ENCODE assay signal across 12 cellular contexts in the genomic region with DNA sequence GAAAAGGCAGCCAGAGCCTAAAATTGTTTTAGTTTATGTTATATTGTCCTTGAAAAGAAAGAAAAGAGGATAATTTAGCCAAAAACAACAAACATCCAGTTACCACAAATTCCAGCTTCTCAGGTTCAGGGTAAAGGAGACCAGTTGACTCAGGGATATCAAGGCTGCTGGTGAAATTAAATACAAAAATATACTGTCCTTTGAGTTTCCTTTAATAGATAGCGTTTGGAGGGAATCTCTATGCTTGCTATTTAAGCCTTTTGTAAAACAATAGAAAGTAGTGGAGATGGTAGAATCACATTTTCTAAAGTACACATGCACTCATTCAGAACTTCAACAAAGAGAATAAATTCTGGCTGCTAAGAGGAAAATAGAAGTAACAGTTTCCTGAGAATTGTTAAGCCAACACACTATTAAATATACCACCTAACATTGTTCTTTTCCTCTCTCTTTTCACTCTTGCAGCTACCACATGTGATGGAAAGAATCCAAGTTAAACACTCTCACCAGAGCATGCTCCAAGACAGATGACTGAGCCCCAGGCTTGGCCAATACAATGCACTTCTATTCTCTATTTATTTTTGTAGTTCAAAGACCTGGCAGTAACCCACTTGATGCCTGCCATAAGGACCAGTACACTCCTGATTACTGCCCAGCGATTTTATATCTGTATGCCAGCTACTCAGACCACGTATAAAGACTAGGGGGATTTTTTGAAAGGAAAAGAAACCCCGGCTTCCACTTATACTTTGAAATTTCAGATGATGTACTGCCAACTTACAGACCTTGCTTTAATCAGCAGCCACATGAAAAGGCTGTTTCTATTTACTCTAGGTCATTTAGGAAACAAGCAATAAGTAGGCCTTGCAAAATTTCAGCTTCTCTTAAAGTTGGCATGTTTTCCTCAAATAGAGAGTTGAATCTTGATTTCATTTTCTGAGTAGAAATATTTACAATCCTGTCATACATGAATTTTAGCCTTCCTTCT.
DNase-seq lines count a peak whose midpoint lies in the region; ATAC-seq and TF ChIP-seq lines count a peak whose summit lies in the region.
"Had no signal": no experiment of that assay in that cellular context is flagged by ENCODE, and none has a peak within 500 bp of the region (broad histone marks: within the 10 kb centered on the region; RNA-seq: fewer than 3 reads in every experiment).

No MANE protein-coding gene starts in this region.

- no peaks in the 10 kb centered on the region for H3K4me1 Mint-ChIP-seq in endodermal cell
- H3K4me1 Mint-ChIP-seq: CD8-positive, alpha-beta memory T cell had no signal

- no peak for TF ChIP-seq POLR2A in vagina (IDR thresholded peaks at IDR 0.05)

- H3K4me2 ChIP-seq in mammary epithelial cell (ENCODE audit: insufficient read depth, low read depth, low read length) = no peak overlapping the region

- H3K36me3 ChIP-seq in mammary epithelial cell (ENCODE audit: insufficient read depth, low read length) = no peaks in the 10 kb centered on the region
- no peaks in the 10 kb centered on the region for H3K36me3 ChIP-seq in lung (ENCODE audit: control insufficient read depth in 2 of 2, insufficient read depth in 2 of 2, low read length in 2 of 2)
- H3K36me3 ChIP-seq in endodermal cell (ENCODE audit: control insufficient read depth, insufficient read depth, low read length) = no peaks in the 10 kb centered on the region
- no peaks in the 10 kb centered on the region for H3K36me3 ChIP-seq in vagina
- H3K36me3 ChIP-seq: colonic mucosa had no signal

- H2AFZ ChIP-seq in mammary epithelial cell (ENCODE audit: low read depth, low read length) = no peak overlapping the region

- H3K4me3 Mint-ChIP-seq in endodermal cell = no peak overlapping the region
- H3K4me3 Mint-ChIP-seq: CD8-positive, alpha-beta memory T cell; natural killer cell treated with Interleukin-12 subunit alpha and Interleukin-12 subunit beta and Interleukin-15 and Interleukin-18, amount 100 ng/mL, for 72 hours had no signal

- H3K27ac ChIP-seq in mammary epithelial cell (ENCODE audit: insufficient read depth, low read depth, low read length) (no peak overlapping the region), lung (ENCODE audit: low read depth in 1 of 2, low read length in 1 of 2) (no peak overlapping the region), endodermal cell (ENCODE audit: low read depth, low read length) (no peak overlapping the region), vagina (no peak overlapping the region)
- H3K27ac ChIP-seq: colonic mucosa had no signal

- CTCF ChIA-PET in mammary epithelial cell (lab: Charles Lee; ENCODE audit: low non-redundant PET) = no interaction called here

- dilution Hi-C loops in mammary epithelial cell (cut with HindIII; ENCODE audit: low sequenced_read_pairs) = no loop called here

- H3K4me1 ChIP-seq in mammary epithelial cell (ENCODE audit: insufficient read depth, low read length) = no peaks in the 10 kb centered on the region
- no peaks in the 10 kb centered on the region for H3K4me1 ChIP-seq in lung (ENCODE audit: control insufficient read depth in 2 of 2, insufficient read depth in 2 of 2, low read length in 2 of 2)
- H3K4me1 ChIP-seq in endodermal cell (ENCODE audit: control insufficient read depth, insufficient read depth, low read length) = no peaks in the 10 kb centered on the region
- peaks cover 12% of the 10 kb centered on the region for H3K4me1 ChIP-seq in vagina
- H3K4me1 ChIP-seq: colonic mucosa had no signal

- no peaks in the 10 kb centered on the region for H4K20me1 ChIP-seq in mammary epithelial cell (ENCODE audit: insufficient read depth, low read length)

- H3K27me3 Mint-ChIP-seq in endodermal cell (ENCODE audit: insufficient read depth) = no peaks in the 10 kb centered on the region
- H3K27me3 Mint-ChIP-seq: CD8-positive, alpha-beta memory T cell; natural killer cell treated with Interleukin-12 subunit alpha and Interleukin-12 subunit beta and Interleukin-15 and Interleukin-18, amount 100 ng/mL, for 72 hours had no signal

- H3K4me3 ChIP-seq in mammary epithelial cell (replicated peaks in 1 of 3; ENCODE audit: insufficient read depth in 1 of 3, low read depth in 2 of 3, low read length in 3 of 3) (no peak overlapping the region), lung (no peak overlapping the region), endodermal cell (ENCODE audit: low read length) (no peak overlapping the region), vagina (no peak overlapping the region)
- H3K4me3 ChIP-seq: colonic mucosa had no signal

- peak; percentile 72 for ATAC-seq in lung (ENCODE audit: insufficient read depth, low FRiP score)
- ATAC-seq in GM21381 (IDR thresholded peaks at IDR 0.05; ENCODE audit: unreplicated experiment) = no peak
- ATAC-seq in GM21723 (IDR thresholded peaks at IDR 0.05; ENCODE audit: unreplicated experiment) = no peak
- ATAC-seq: natural killer cell treated with Interleukin-12 subunit alpha and Interleukin-12 subunit beta and Interleukin-15 and Interleukin-18, amount 100 ng/mL, for 72 hours had no signal

- no peaks in the 10 kb centered on the region for H3K9me3 Mint-ChIP-seq in endodermal cell

- H3K27me3 ChIP-seq in mammary epithelial cell (ENCODE audit: insufficient read depth, low read length) = peaks cover 2% of the 10 kb centered on the region
- H3K27me3 ChIP-seq in lung (ENCODE audit: control insufficient read depth, insufficient read depth) = no peaks in the 10 kb centered on the region
- H3K27me3 ChIP-seq in endodermal cell (ENCODE audit: control insufficient read depth, insufficient read depth, low read length, poor library complexity, severe bottlenecking) = no peaks in the 10 kb centered on the region
- H3K27me3 ChIP-seq in vagina = no peaks in the 10 kb centered on the region
- H3K27me3 ChIP-seq: colonic mucosa had no signal

- 6% methylated on average over 4 of the region's 4 CpGs for WGBS in mammary epithelial cell (ENCODE audit: low coverage, missing lambda C conversion rate)
- 26 to 60% methylated on average over 4 of the region's 4 CpGs for WGBS in lung, 2 donors
- WGBS in endodermal cell (ENCODE audit: insufficient coverage in 1 of 2, insufficient read length in 1 of 2), 2 experiments = 94% methylated on average over 4 of the region's 4 CpGs; no CpG with 5 or more reads in 1 of the 2 experiments

- H3K79me2 ChIP-seq in mammary epithelial cell (ENCODE audit: insufficient read depth, low read length) = no peaks in the 10 kb centered on the region

- no peak overlapping the region for H3K9ac ChIP-seq in mammary epithelial cell (ENCODE audit: insufficient read depth, low read length)
- H3K9ac ChIP-seq in endodermal cell (ENCODE audit: extremely low read depth, low read length, poor library complexity, severe bottlenecking) = no peak overlapping the region

- peak; percentile 78 for DNase-seq in Ammon's horn (ENCODE audit: low spot score)
- DNase-seq in NCI-H1694 (lab: John Stamatoyannopoulos, UW) = peak; percentile 10
- DNase-seq in mammary epithelial cell = peak; percentile 23
- peak; percentile 41 for DNase-seq in lung (ENCODE audit: low spot score)
- DNase-seq in endodermal cell = no peak
- no peak for DNase-seq in vagina (ENCODE audit: extremely low spot score in 2 of 2)
- DNase-seq: CD8-positive, alpha-beta memory T cell; colonic mucosa; stimulated activated naive CD4-positive, alpha-beta T cell treated with Interleukin-2 at 50 U/mL for 16 hours had no signal

- in situ Hi-C loops in mammary epithelial cell (cut with MboI; ENCODE audit: low sequenced_read_pairs in 2 of 2) = no loop called here

- TF ChIP-seq CTCF in mammary epithelial cell (conservative IDR thresholded peaks at IDR 0.05 in 1 of 2, IDR thresholded peaks at IDR 0.05 in 1 of 2; ENCODE audit: extremely low read depth in 1 of 2, insufficient read depth in 1 of 2, low read depth in 1 of 2, low read length in 2 of 2) = no peak
- no peak for TF ChIP-seq CTCF in lung (IDR thresholded peaks at IDR 0.05; ENCODE audit: control extremely low read depth, extremely low read depth)
- TF ChIP-seq CTCF in endodermal cell (conservative IDR thresholded peaks at IDR 0.05) = no peak
- no peak for TF ChIP-seq CTCF in vagina (IDR thresholded peaks at IDR 0.05)

- no TSS peak for BruUV-seq in mammary epithelial cell (replicated peaks; lab: Mats Ljungman, UMichigan)

- no peaks in the 10 kb centered on the region for H3K9me3 ChIP-seq in mammary epithelial cell (replicated peaks; ENCODE audit: insufficient read depth, low read length)
- no peaks in the 10 kb centered on the region for H3K9me3 ChIP-seq in lung (ENCODE audit: control insufficient read depth in 2 of 2, insufficient read depth in 1 of 2, low read length in 1 of 2)
- H3K9me3 ChIP-seq in endodermal cell (ENCODE audit: control insufficient read depth, low read length) = no peaks in the 10 kb centered on the region
- no peaks in the 10 kb centered on the region for H3K9me3 ChIP-seq in vagina
- H3K9me3 ChIP-seq: colonic mucosa had no signal

- H3K36me3 Mint-ChIP-seq in endodermal cell (ENCODE audit: low read depth) = no peaks in the 10 kb centered on the region
- H3K36me3 Mint-ChIP-seq: CD8-positive, alpha-beta memory T cell; natural killer cell treated with Interleukin-12 subunit alpha and Interleukin-12 subunit beta and Interleukin-15 and Interleukin-18, amount 100 ng/mL, for 72 hours had no signal

- intact Hi-C loops in mammary epithelial cell (cut with micrococcal nuclease) = no loop called here
- intact Hi-C loops in vagina (cut with DNase I) = no loop called here

- H3K27ac Mint-ChIP-seq in endodermal cell = no peak overlapping the region
- H3K27ac Mint-ChIP-seq: CD8-positive, alpha-beta memory T cell; natural killer cell treated with Interleukin-12 subunit alpha and Interleukin-12 subunit beta and Interleukin-15 and Interleukin-18, amount 100 ng/mL, for 72 hours had no signal

Comparison
In these comparisons a context has a peak if more than half of its experiments do, and no peak if none do; other contexts are left out.
1. DNase-seq: peak in Ammon's horn (single experiment), NCI-H1694 (single experiment), mammary epithelial cell (single experiment) and lung (single experiment); none in endodermal cell (single experiment) and vagina (0 of 2).